8 cellular contexts compared by ENCODE assay signal in the genomic region with DNA sequence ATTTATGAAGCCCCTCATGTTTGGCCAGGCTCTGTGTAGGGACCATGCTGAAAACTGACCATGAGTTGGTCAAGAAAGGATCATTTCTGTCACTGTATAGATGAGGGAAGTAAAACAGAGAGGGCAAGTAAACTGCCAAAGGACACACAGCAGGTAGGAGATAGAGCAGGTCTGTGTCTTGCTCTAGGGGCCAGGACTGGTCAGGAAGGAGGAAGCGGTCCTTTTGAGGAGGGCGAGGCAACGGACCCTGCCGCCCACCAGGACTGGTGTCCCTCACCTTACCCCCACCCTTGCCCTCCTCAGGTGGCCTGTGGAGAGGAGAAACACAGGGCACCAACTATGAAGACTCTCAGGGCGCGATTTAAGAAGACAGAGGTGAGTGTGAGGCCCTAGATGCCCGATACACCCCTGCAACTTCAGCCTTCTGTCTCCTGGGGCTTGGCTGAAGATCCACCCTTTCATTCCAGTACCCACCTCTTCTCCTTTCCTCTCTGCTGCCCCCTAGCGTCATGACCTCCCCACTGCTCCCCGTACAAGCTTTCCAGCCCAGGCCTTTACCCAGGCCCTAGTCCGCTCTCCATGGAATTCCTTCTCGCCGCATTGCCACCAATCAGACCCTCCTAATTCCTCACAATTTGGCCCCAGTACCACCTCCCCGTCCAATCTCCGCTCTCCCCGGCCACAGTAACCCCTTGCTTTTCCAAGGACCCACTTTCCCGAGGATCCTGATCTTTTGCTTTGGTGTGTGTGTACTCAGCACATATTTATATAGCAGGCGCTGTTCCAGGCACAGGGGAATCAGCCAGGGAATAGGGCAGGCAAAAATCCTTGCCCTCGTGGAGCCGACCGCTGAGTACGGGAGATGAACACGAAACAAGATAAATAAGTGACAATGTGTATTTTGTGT. TPM values are rescaled to one million over a fixed set of nuclear protein-coding genes. Genes with fewer than 3 reads are reported as not detected.
DNase-seq lines count a peak whose midpoint lies in the region; ATAC-seq and TF ChIP-seq lines count a peak whose summit lies in the region.

No MANE protein-coding gene starts in this region.

- no peak overlapping the region for H2AFZ ChIP-seq in PC-9

- H3K4me2 ChIP-seq in PC-9: no peak overlapping the region

- H3K4me3 ChIP-seq in PC-9: no peak overlapping the region
- H3K4me3 ChIP-seq in fibroblast of mammary gland (ENCODE audit: control insufficient read depth, low read depth, low read length): no peak overlapping the region
- H3K4me3 ChIP-seq in neutrophil (ENCODE audit: low read depth in 1 of 2, low read length in 1 of 2): no peak overlapping the region

- TF ChIP-seq CTCF in PC-9 (conservative IDR thresholded peaks at IDR 0.05) (peak; percentile 78), fibroblast of mammary gland (conservative IDR thresholded peaks at IDR 0.05; ENCODE audit: control insufficient read depth, insufficient read depth, low read depth, low read length) (peak; percentile 86), neutrophil (IDR thresholded peaks at IDR 0.05) (peak; percentile 64)

- 0 out of 2 replicates have a peak, but pooled peaks cover 2% of the 10 kb centered on the region for H3K79me2 ChIP-seq in PC-9 (ENCODE audit: low read depth)

- no peak overlapping the region for H3K27ac ChIP-seq in PC-9
- no peak overlapping the region for H3K27ac ChIP-seq in neutrophil
- H3K27ac ChIP-seq in substantia nigra (ENCODE audit: low read depth, low read length, poor library complexity, severe bottlenecking): no peak overlapping the region

- DNase-seq in COLO668 (lab: John Stamatoyannopoulos, UW; ENCODE audit: unreplicated experiment) (peak; percentile 75), HuH-7.5 (ENCODE audit: low spot score) (peak; percentile 97), PC-9 (peak in 1 of 2 experiments; percentile 72), fibroblast of mammary gland (ENCODE audit: low read depth) (peak; percentile 69), substantia nigra (lab: John Stamatoyannopoulos, UW) (peak in 38 of 49 donors; percentile 3 to 77 (median 38))
- peak; percentile 71 for DNase-seq in activated T-cell treated with anti-CD3 and anti-CD28 coated beads, Interleukin-2, amount 50 U/mL, for 1 hour

- H3K4me1 ChIP-seq in PC-9 (replicated peaks; ENCODE audit: insufficient read depth) (no peaks in the 10 kb centered on the region; the same call in 1 of the 2 replicates), neutrophil (ENCODE audit: control insufficient read depth in 1 of 2, insufficient read depth in 1 of 2, low read depth in 1 of 2, low read length in 1 of 2) (peaks cover 13 to 17% of the 10 kb centered on the region in 2 experiments)

- BruUV-seq in PC-9 (replicated peaks; lab: Mats Ljungman, UMichigan): no TSS peak

- intact Hi-C loops in PC-9 (cut with micrococcal nuclease; ENCODE audit: unreplicated experiment): no loop called here

- POLR2A ChIA-PET in PC-9 (lab: Charles Lee; ENCODE audit: unreplicated experiment): no interaction called here

- no peak for ATAC-seq in HG03139 (IDR thresholded peaks at IDR 0.05; ENCODE audit: unreplicated experiment)

- H3F3A ChIP-seq in PC-9 (ENCODE audit: insufficient read depth, low read depth): peaks cover 4% of the 10 kb centered on the region; the same call in 1 of the 2 replicates

- no peaks in the 10 kb centered on the region for H4K20me1 ChIP-seq in PC-9 (ENCODE audit: insufficient read depth)

- CTCF ChIA-PET in PC-9 (lab: Charles Lee): interaction anchor here (0.5 kb wide), 1 partner anchor 225 kb away, joined by 3 read pairs; no protein-coding TSS in a partner anchor

- H3K9me3 ChIP-seq in PC-9 (ENCODE audit: insufficient read depth, low read depth) (no peaks in the 10 kb centered on the region), neutrophil (no peaks in the 10 kb centered on the region)

- H3K27me3 ChIP-seq in PC-9 (ENCODE audit: insufficient read depth, low read depth) (no peaks in the 10 kb centered on the region), neutrophil (peaks cover 19% of the 10 kb centered on the region)

- H3K36me3 ChIP-seq in PC-9 (ENCODE audit: low read depth) (no peaks in the 10 kb centered on the region), neutrophil (no peaks in the 10 kb centered on the region)

- H3K9me2 ChIP-seq in PC-9 (ENCODE audit: insufficient read depth): no peaks in the 10 kb centered on the region

RNA-seq across cellular contexts. Expression of gene ANKRD24, which starts 3.9 kb away (rescaled TPM):
- 0.79 and 1.0 TPM in 2 replicates for total RNA-seq in PC-9 (2021)

RNA-seq across cellular contexts. Expression of gene SIRT6, which starts 4.0 kb away (rescaled TPM):
- 22.2 and 23.2 TPM in 2 replicates for total RNA-seq in PC-9 (2021)

RNA-seq across cellular contexts. Expression of gene CREB3L3, which starts 32.9 kb away (rescaled TPM):
- not detected in 2 replicates for total RNA-seq in PC-9 (2021)

RNA-seq across cellular contexts. Expression of gene EBI3, which starts 43.0 kb away (rescaled TPM):
- not detected in 2 replicates for total RNA-seq in PC-9 (2021)
